Comparison of ENCODE assay signal across 8 cellular contexts in the genomic region with DNA sequence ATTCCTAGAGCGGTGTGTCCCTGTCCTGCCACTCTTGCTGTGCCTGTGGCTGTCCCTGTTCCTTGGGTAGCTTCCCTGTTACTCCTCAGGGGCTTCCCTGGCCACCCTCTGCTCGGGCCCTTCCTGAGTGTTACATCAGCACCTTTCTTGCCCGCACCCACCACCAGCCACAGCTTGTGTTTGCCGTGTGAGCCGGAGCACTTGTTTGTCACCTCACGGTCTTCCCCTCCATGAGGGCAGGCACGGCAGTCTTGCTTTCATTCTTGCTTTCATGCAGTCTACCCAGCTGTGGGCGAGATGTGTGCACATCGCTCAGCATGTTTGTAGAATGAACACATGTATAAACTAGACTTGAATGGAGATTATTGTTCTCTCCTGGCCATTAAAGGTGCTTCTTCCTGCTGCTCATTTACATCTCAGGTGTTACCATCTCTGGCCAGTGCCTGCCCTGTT. TPM values are rescaled to one million over a fixed set of nuclear protein-coding genes. Genes with fewer than 3 reads are reported as not detected.
DNase-seq lines count a peak whose midpoint lies in the region; ATAC-seq and TF ChIP-seq lines count a peak whose summit lies in the region.

No MANE protein-coding gene starts in this region.

- H3K4me1 ChIP-seq in H9 (ENCODE audit: insufficient read depth, low read length) (peaks cover 7% of the 10 kb centered on the region; the same call in 1 of the 2 replicates), prostate gland (replicated peaks) (no peaks in the 10 kb centered on the region), Caco-2 (no peaks in the 10 kb centered on the region)

- POLR2A ChIA-PET in Caco-2 (lab: Charles Lee), result no interaction called here

- TF ChIP-seq CTCF in H9 (conservative IDR thresholded peaks at IDR 0.05) (no peak), prostate gland (IDR thresholded peaks at IDR 0.05) (no peak), Caco-2 (IDR thresholded peaks at IDR 0.05; ENCODE audit: insufficient read depth in 1 of 2, low read depth in 1 of 2, low read length in 1 of 2, severe bottlenecking in 1 of 2, unreplicated experiment in 1 of 2) (no peak)

- no peaks in the 10 kb centered on the region for H3K23me2 ChIP-seq in H9 (ENCODE audit: insufficient read length, low read depth, low read length, poor library complexity, severe bottlenecking)

- CTCF ChIA-PET in Caco-2 (lab: Charles Lee), result no interaction called here

- DNase-seq in H9, result no peak
- peak; percentile 54 for DNase-seq in NCI-H510A treated with DMSO at 0.1 percent for 48 hours (lab: John Stamatoyannopoulos, UW)
- DNase-seq in activated effector memory CD4-positive, alpha-beta T cell treated with anti-CD3 and anti-CD28 coated beads, Interleukin-2, amount 50 U/mL, for 16 hours, result peak; percentile 89
- peak; percentile 28 for DNase-seq in prostate gland (ENCODE audit: low spot score)
- no peak for DNase-seq in EL
- no peak for DNase-seq in OCI-M1 (lab: John Stamatoyannopoulos, UW)
- no peak for DNase-seq in Caco-2

- no peak overlapping the region for H2AK5ac ChIP-seq in H9 (ENCODE audit: insufficient read length, low read length)

- H3K27ac ChIP-seq in H9 (ENCODE audit: insufficient read length, low read depth, low read length) (no peak overlapping the region), prostate gland (no peak overlapping the region)

- no peaks in the 10 kb centered on the region for H4K20me1 ChIP-seq in H9 (ENCODE audit: control insufficient read depth, insufficient read depth, insufficient read length)

- peak overlapping the region; percentile 23 for H3K18ac ChIP-seq in H9 (ENCODE audit: insufficient read length, low read depth, low read length)

- H3K4me1 Mint-ChIP-seq in H9 (peaks cover 24 to 25% of the 10 kb centered on the region in 2 experiments), Caco-2 (ENCODE audit: low read depth, unreplicated experiment) (no peaks in the 10 kb centered on the region)

- no peak overlapping the region for H3K4me3 Mint-ChIP-seq in H9
- no peak overlapping the region for H3K4me3 Mint-ChIP-seq in Caco-2 (ENCODE audit: unreplicated experiment)

- intact Hi-C loops in prostate gland (cut with DNase I), result no loop called here
- intact Hi-C loops in Caco-2 (cut with micrococcal nuclease; ENCODE audit: unreplicated experiment), result no loop called here

- no peak overlapping the region for H4K91ac ChIP-seq in H9 (ENCODE audit: insufficient read length, low read depth, low read length)

- no peak overlapping the region for H2BK20ac ChIP-seq in H9 (ENCODE audit: low read depth, low read length, poor library complexity, severe bottlenecking)

- no TSS peak for BruUV-seq in Caco-2 (replicated peaks; lab: Mats Ljungman, UMichigan)

- no peak overlapping the region for H2BK5ac ChIP-seq in H9 (ENCODE audit: insufficient read length, low read length)

- H4K8ac ChIP-seq in H9 (replicated peaks; ENCODE audit: insufficient read length, low read depth, low read length), result no peak overlapping the region

- H3K56ac ChIP-seq in H9 (ENCODE audit: insufficient read length, low read depth, low read length), result no peak overlapping the region

- H4K5ac ChIP-seq in H9 (ENCODE audit: insufficient read length, low read depth, low read length), result no peak overlapping the region

- no peak overlapping the region for H3K4ac ChIP-seq in H9 (ENCODE audit: low read depth, low read length)

- no peaks in the 10 kb centered on the region for H3K36me3 Mint-ChIP-seq in H9 (ENCODE audit: insufficient read depth in 1 of 3, low read depth in 3 of 3)
- H3K36me3 Mint-ChIP-seq in Caco-2 (ENCODE audit: insufficient read depth, unreplicated experiment), result no peaks in the 10 kb centered on the region

- no peaks in the 10 kb centered on the region for H3K9me3 ChIP-seq in H9 (ENCODE audit: control insufficient read depth, low read depth, low read length)
- no peaks in the 10 kb centered on the region for H3K9me3 ChIP-seq in prostate gland
- H3K9me3 ChIP-seq in Caco-2, result no peaks in the 10 kb centered on the region

- WGBS in H9 (ENCODE audit: extremely low coverage, insufficient read length, low lambda C conversion rate), result no CpG with 5 or more reads among the region's 9 CpGs
- WGBS in prostate gland, result 64% methylated on average over 9 of the region's 9 CpGs

- no peak overlapping the region for H2BK12ac ChIP-seq in H9 (ENCODE audit: insufficient read length, low read depth, low read length)

- H3K9me3 Mint-ChIP-seq in H9, result no peaks in the 10 kb centered on the region
- no peaks in the 10 kb centered on the region for H3K9me3 Mint-ChIP-seq in Caco-2 (ENCODE audit: unreplicated experiment)

- ATAC-seq in GM18505 (IDR thresholded peaks at IDR 0.05; ENCODE audit: unreplicated experiment), result peak; percentile 52

- TF ChIP-seq POLR2A in GM18505 (IDR thresholded peaks at IDR 0.05; ENCODE audit: borderline replicate concordance, extremely low read depth, insufficient read depth, insufficient read length), result peak; percentile 43
- TF ChIP-seq POLR2A in prostate gland (IDR thresholded peaks at IDR 0.05), result no peak

- H3K27me3 Mint-ChIP-seq in H9 (ENCODE audit: low read depth) (no peaks in the 10 kb centered on the region), Caco-2 (ENCODE audit: insufficient read depth, unreplicated experiment) (no peaks in the 10 kb centered on the region)

- H3K4me3 ChIP-seq in prostate gland, result no peak overlapping the region
- H3K4me3 ChIP-seq in Caco-2 (ENCODE audit: low read depth, low read length), result no peak overlapping the region

- H3T11ph ChIP-seq in H9 (ENCODE audit: low read length), result no peak overlapping the region

- H3K9ac ChIP-seq in H9 (ENCODE audit: extremely low read depth, insufficient read length, low read length), result no peak overlapping the region

- no peak overlapping the region for H3K23ac ChIP-seq in H9 (ENCODE audit: insufficient read length, low read depth, low read length)

- no peaks in the 10 kb centered on the region for H3K79me1 ChIP-seq in H9 (ENCODE audit: insufficient read depth, low read depth, low read length, poor library complexity, severe bottlenecking)

- no peaks in the 10 kb centered on the region for H3K36me3 ChIP-seq in prostate gland
- H3K36me3 ChIP-seq in Caco-2 (ENCODE audit: control insufficient read depth, insufficient read depth, low read length), result no peaks in the 10 kb centered on the region

- H2BK120ac ChIP-seq in H9 (ENCODE audit: low read depth, low read length, poor library complexity, severe bottlenecking), result no peak overlapping the region

- no peaks in the 10 kb centered on the region; the same call in 1 of the 2 replicates for H3K79me2 ChIP-seq in H9 (ENCODE audit: insufficient read depth, low read length)

- no peak overlapping the region for H2AFZ ChIP-seq in H9 (ENCODE audit: low read length)

- H3K27ac Mint-ChIP-seq in H9, result peak overlapping the region in 2 of 3 experiments; percentile 80 to 90; a peak in 5 of 7 replicates
- no peak overlapping the region for H3K27ac Mint-ChIP-seq in Caco-2 (ENCODE audit: unreplicated experiment)

- peak overlapping the region; percentile 4; the same call in 1 of the 2 replicates for H3K14ac ChIP-seq in H9 (ENCODE audit: insufficient read depth, low read length)

- H2BK15ac ChIP-seq in H9 (ENCODE audit: low read depth, low read length), result no peak overlapping the region

- no peak overlapping the region for H3K4me2 ChIP-seq in H9 (ENCODE audit: insufficient read depth, insufficient read length, low read length)

- H3K27me3 ChIP-seq in H9 (ENCODE audit: insufficient read depth, low read length) (no peaks in the 10 kb centered on the region), prostate gland (replicated peaks; ENCODE audit: insufficient read depth) (no peaks in the 10 kb centered on the region), Caco-2 (replicated peaks; ENCODE audit: control insufficient read depth, insufficient read depth, low read length) (no peaks in the 10 kb centered on the region)

RNA-seq across cellular contexts. Expression of gene TRAF3, which starts 42.0 kb away (rescaled TPM):
- total RNA-seq in H9 (2021), result 9.6 TPM in 2 replicates
- 10 to 100 TPM in 1 of 2 donors, 1 to 10 TPM in 1; 8.3 to 22.0 TPM for total RNA-seq in prostate gland
- 16.6 and 18.3 TPM in 2 replicates for total RNA-seq in Caco-2 (2022)

Comparison
In these comparisons a context has a peak if more than half of its experiments do, and no peak if none do; other contexts are left out.
1. DNase-seq: peak in NCI-H510A treated with DMSO at 0.1 percent for 48 hours (single experiment), activated effector memory CD4-positive, alpha-beta T cell treated with anti-CD3 and anti-CD28 coated beads, Interleukin-2, amount 50 U/mL, for 16 hours (single experiment) and prostate gland (single experiment); none in H9 (single experiment), EL (single experiment), OCI-M1 (single experiment) and Caco-2 (0 of 2).